1 cellular context compared by ENCODE assay signal in the genomic region with DNA sequence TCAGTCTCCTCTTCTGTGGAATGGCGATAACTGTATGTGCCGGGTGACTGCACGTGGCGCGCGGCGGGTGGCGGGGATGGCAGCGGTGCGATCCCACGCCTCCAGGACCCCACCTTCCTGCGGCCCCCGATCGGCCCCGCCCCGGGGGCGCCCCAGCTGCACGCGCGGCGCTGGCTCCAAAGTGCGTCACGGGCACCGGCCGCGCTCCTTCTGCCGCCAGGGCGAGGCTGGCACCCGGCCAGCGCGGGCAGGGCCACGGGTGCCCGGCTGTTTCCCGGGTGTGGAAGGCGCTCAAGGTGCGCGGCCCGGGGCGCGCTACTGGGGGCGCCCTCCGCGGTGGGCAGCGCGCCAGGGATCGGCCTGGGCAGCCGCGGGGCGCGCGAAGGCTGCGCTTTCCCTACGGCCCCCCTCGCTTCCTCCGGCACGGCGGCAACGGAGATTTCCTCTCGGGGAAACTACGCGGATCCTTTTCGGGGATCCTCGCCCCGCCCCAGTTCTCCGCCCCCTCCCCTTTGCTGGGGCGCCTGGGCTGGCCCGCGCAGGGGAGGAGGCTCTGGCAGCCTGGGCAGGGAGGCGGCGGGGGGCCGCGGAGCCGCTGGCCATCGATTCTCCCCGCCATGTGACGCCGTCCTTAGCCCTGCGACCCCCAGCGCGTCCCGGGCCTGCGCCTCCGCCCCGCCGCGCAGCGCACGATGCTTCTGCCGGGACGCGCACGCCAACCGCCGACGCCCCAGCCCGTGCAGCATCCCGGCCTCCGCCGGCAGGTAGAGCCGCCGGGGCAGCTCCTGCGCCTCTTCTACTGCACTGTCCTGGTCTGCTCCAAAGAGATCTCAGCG.
TF ChIP-seq lines count a peak whose summit lies in the region.

A gene with protein sequence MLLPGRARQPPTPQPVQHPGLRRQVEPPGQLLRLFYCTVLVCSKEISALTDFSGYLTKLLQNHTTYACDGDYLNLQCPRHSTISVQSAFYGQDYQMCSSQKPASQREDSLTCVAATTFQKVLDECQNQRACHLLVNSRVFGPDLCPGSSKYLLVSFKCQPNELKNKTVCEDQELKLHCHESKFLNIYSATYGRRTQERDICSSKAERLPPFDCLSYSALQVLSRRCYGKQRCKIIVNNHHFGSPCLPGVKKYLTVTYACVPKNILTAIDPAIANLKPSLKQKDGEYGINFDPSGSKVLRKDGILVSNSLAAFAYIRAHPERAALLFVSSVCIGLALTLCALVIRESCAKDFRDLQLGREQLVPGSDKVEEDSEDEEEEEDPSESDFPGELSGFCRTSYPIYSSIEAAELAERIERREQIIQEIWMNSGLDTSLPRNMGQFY (plus strand): TSS at position 545 of the 836 bp plus-strand sequence. CDS start 148 bp downstream, at position 693.

TF ChIP-seq in HepG2, 621 proteins besides CTCF, POLR2A, EP300 and RAD21 (continued from another document and continues in another):
- TF ChIP-seq, protein P1, sequence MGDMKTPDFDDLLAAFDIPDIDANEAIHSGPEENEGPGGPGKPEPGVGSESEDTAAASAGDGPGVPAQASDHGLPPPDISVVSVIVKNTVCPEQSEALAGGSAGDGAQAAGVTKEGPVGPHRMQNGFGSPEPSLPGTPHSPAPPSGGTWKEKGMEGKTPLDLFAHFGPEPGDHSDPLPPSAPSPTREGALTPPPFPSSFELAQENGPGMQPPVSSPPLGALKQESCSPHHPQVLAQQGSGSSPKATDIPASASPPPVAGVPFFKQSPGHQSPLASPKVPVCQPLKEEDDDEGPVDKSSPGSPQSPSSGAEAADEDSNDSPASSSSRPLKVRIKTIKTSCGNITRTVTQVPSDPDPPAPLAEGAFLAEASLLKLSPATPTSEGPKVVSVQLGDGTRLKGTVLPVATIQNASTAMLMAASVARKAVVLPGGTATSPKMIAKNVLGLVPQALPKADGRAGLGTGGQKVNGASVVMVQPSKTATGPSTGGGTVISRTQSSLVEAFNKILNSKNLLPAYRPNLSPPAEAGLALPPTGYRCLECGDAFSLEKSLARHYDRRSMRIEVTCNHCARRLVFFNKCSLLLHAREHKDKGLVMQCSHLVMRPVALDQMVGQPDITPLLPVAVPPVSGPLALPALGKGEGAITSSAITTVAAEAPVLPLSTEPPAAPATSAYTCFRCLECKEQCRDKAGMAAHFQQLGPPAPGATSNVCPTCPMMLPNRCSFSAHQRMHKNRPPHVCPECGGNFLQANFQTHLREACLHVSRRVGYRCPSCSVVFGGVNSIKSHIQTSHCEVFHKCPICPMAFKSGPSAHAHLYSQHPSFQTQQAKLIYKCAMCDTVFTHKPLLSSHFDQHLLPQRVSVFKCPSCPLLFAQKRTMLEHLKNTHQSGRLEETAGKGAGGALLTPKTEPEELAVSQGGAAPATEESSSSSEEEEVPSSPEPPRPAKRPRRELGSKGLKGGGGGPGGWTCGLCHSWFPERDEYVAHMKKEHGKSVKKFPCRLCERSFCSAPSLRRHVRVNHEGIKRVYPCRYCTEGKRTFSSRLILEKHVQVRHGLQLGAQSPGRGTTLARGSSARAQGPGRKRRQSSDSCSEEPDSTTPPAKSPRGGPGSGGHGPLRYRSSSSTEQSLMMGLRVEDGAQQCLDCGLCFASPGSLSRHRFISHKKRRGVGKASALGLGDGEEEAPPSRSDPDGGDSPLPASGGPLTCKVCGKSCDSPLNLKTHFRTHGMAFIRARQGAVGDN (CRISPR knock-in tag; IDR thresholded peaks at IDR 0.05) = peak; percentile 72; the same call in 1 of the 2 replicates
- TF ChIP-seq ZSCAN25 (CRISPR knock-in tag; IDR thresholded peaks at IDR 0.05) (peak; percentile 56; the same call in 1 of the 2 replicates), GPN1 (CRISPR knock-in tag; IDR thresholded peaks at IDR 0.05; ENCODE audit: borderline replicate concordance) (no peak), ZNF121 (CRISPR knock-in tag; IDR thresholded peaks at IDR 0.05) (peak; percentile 88), ZNF619 (CRISPR knock-in tag; IDR thresholded peaks at IDR 0.05) (no peak), POLR2AphosphoS2 (IDR thresholded peaks at IDR 0.05; ENCODE audit: low read depth, low read length) (no peak), TCF7 (IDR thresholded peaks at IDR 0.05; ENCODE audit: low read depth) (no peak), YY1 (IDR thresholded peaks at IDR 0.05; ENCODE audit: insufficient read depth, insufficient replicate concordance, low read depth, low read length) (no peak), ZNF652 (CRISPR knock-in tag; IDR thresholded peaks at IDR 0.05; ENCODE audit: borderline replicate concordance, low read depth) (no peak), MAZ (IDR thresholded peaks at IDR 0.05; ENCODE audit: borderline replicate concordance, low read depth, low read length) (no peak), MAZ (CRISPR knock-in tag; IDR thresholded peaks at IDR 0.05; ENCODE audit: low read depth) (peak; percentile 19; the same call in 1 of the 2 replicates), ZFX (CRISPR knock-in tag; IDR thresholded peaks at IDR 0.05; ENCODE audit: low read depth) (peak; percentile 33; the same call in 1 of the 2 replicates), SALL1 (CRISPR knock-in tag; IDR thresholded peaks at IDR 0.05) (peak; percentile 20; the same call in 1 of the 2 replicates), FIP1L1 (IDR thresholded peaks at IDR 0.05; ENCODE audit: borderline replicate concordance, insufficient read depth, low read depth, low read length) (no peak), EZH2 (conservative IDR thresholded peaks at IDR 0.05; ENCODE audit: low read depth, low read length) (no peak), JDP2 (CRISPR knock-in tag; IDR thresholded peaks at IDR 0.05; ENCODE audit: borderline replicate concordance) (no peak), DMAP1 (CRISPR knock-in tag; IDR thresholded peaks at IDR 0.05) (no peak), HDAC1 (CRISPR knock-in tag; IDR thresholded peaks at IDR 0.05) (0 out of 2 replicates have a peak, but pooled peaks have one; percentile 6), REXO4 (CRISPR knock-in tag; IDR thresholded peaks at IDR 0.05; ENCODE audit: borderline replicate concordance) (no peak), ZBTB38 (CRISPR knock-in tag; IDR thresholded peaks at IDR 0.05) (0 out of 2 replicates have a peak, but pooled peaks have one; percentile 18), PHF21A (CRISPR knock-in tag; IDR thresholded peaks at IDR 0.05) (0 out of 2 replicates have a peak, but pooled peaks have one; percentile 42), AGO2 (optimal IDR thresholded peaks at IDR 0.05; ENCODE audit: low read depth, low read length) (peak; percentile 18), ZNF354B (CRISPR knock-in tag; IDR thresholded peaks at IDR 0.05) (no peak)
- TF ChIP-seq, protein P2, sequence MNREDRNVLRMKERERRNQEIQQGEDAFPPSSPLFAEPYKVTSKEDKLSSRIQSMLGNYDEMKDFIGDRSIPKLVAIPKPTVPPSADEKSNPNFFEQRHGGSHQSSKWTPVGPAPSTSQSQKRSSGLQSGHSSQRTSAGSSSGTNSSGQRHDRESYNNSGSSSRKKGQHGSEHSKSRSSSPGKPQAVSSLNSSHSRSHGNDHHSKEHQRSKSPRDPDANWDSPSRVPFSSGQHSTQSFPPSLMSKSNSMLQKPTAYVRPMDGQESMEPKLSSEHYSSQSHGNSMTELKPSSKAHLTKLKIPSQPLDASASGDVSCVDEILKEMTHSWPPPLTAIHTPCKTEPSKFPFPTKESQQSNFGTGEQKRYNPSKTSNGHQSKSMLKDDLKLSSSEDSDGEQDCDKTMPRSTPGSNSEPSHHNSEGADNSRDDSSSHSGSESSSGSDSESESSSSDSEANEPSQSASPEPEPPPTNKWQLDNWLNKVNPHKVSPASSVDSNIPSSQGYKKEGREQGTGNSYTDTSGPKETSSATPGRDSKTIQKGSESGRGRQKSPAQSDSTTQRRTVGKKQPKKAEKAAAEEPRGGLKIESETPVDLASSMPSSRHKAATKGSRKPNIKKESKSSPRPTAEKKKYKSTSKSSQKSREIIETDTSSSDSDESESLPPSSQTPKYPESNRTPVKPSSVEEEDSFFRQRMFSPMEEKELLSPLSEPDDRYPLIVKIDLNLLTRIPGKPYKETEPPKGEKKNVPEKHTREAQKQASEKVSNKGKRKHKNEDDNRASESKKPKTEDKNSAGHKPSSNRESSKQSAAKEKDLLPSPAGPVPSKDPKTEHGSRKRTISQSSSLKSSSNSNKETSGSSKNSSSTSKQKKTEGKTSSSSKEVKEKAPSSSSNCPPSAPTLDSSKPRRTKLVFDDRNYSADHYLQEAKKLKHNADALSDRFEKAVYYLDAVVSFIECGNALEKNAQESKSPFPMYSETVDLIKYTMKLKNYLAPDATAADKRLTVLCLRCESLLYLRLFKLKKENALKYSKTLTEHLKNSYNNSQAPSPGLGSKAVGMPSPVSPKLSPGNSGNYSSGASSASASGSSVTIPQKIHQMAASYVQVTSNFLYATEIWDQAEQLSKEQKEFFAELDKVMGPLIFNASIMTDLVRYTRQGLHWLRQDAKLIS (CRISPR knock-in tag; IDR thresholded peaks at IDR 0.05) = no peak
- TF ChIP-seq, protein P3, sequence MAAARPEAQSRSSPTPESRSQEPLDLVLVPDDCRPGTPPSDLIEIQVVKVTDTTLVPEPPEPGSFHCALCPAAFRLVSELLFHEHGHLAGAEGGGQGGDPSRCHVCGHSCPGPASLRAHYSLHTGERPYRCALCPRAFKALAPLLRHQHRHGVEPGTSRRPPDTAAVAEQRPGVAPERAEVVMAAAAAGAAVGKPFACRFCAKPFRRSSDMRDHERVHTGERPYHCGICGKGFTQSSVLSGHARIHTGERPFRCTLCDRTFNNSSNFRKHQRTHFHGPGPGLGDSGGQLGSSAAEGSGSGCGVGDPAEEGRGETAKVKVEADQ (CRISPR knock-in tag; IDR thresholded peaks at IDR 0.05; ENCODE audit: borderline replicate concordance) = no peak
- TF ChIP-seq, protein P4, sequence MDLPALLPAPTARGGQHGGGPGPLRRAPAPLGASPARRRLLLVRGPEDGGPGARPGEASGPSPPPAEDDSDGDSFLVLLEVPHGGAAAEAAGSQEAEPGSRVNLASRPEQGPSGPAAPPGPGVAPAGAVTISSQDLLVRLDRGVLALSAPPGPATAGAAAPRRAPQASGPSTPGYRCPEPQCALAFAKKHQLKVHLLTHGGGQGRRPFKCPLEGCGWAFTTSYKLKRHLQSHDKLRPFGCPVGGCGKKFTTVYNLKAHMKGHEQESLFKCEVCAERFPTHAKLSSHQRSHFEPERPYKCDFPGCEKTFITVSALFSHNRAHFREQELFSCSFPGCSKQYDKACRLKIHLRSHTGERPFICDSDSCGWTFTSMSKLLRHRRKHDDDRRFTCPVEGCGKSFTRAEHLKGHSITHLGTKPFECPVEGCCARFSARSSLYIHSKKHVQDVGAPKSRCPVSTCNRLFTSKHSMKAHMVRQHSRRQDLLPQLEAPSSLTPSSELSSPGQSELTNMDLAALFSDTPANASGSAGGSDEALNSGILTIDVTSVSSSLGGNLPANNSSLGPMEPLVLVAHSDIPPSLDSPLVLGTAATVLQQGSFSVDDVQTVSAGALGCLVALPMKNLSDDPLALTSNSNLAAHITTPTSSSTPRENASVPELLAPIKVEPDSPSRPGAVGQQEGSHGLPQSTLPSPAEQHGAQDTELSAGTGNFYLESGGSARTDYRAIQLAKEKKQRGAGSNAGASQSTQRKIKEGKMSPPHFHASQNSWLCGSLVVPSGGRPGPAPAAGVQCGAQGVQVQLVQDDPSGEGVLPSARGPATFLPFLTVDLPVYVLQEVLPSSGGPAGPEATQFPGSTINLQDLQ (CRISPR knock-in tag; IDR thresholded peaks at IDR 0.05) = no peak
- TF ChIP-seq, protein P5, sequence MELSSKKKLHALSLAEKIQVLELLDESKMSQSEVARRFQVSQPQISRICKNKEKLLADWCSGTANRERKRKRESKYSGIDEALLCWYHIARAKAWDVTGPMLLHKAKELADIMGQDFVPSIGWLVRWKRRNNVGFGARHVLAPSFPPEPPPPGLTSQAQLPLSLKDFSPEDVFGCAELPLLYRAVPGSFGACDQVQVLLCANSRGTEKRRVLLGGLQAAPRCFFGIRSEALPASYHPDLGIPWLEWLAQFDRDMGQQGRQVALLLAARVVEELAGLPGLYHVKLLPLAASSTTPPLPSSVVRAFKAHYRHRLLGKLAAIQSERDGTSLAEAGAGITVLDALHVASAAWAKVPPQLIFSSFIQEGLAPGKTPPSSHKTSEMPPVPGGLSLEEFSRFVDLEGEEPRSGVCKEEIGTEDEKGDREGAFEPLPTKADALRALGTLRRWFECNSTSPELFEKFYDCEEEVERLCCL (CRISPR knock-in tag; IDR thresholded peaks at IDR 0.05; ENCODE audit: borderline replicate concordance) = no peak
- TF ChIP-seq, protein P6, sequence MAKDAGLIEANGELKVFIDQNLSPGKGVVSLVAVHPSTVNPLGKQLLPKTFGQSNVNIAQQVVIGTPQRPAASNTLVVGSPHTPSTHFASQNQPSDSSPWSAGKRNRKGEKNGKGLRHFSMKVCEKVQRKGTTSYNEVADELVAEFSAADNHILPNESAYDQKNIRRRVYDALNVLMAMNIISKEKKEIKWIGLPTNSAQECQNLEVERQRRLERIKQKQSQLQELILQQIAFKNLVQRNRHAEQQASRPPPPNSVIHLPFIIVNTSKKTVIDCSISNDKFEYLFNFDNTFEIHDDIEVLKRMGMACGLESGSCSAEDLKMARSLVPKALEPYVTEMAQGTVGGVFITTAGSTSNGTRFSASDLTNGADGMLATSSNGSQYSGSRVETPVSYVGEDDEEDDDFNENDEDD (CRISPR knock-in tag; IDR thresholded peaks at IDR 0.05; ENCODE audit: borderline replicate concordance) = 0 out of 2 replicates have a peak, but pooled peaks have one; percentile 9
- TF ChIP-seq, protein P7, sequence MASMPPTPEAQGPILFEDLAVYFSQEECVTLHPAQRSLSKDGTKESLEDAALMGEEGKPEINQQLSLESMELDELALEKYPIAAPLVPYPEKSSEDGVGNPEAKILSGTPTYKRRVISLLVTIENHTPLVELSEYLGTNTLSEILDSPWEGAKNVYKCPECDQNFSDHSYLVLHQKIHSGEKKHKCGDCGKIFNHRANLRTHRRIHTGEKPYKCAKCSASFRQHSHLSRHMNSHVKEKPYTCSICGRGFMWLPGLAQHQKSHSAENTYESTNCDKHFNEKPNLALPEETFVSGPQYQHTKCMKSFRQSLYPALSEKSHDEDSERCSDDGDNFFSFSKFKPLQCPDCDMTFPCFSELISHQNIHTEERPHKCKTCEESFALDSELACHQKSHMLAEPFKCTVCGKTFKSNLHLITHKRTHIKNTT (CRISPR knock-in tag; IDR thresholded peaks at IDR 0.05) = no peak
- TF ChIP-seq, protein P8, sequence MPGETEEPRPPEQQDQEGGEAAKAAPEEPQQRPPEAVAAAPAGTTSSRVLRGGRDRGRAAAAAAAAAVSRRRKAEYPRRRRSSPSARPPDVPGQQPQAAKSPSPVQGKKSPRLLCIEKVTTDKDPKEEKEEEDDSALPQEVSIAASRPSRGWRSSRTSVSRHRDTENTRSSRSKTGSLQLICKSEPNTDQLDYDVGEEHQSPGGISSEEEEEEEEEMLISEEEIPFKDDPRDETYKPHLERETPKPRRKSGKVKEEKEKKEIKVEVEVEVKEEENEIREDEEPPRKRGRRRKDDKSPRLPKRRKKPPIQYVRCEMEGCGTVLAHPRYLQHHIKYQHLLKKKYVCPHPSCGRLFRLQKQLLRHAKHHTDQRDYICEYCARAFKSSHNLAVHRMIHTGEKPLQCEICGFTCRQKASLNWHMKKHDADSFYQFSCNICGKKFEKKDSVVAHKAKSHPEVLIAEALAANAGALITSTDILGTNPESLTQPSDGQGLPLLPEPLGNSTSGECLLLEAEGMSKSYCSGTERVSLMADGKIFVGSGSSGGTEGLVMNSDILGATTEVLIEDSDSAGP (CRISPR knock-in tag; IDR thresholded peaks at IDR 0.05; ENCODE audit: borderline replicate concordance) = peak; percentile 18; the same call in 1 of the 2 replicates
- TF ChIP-seq, protein P9, sequence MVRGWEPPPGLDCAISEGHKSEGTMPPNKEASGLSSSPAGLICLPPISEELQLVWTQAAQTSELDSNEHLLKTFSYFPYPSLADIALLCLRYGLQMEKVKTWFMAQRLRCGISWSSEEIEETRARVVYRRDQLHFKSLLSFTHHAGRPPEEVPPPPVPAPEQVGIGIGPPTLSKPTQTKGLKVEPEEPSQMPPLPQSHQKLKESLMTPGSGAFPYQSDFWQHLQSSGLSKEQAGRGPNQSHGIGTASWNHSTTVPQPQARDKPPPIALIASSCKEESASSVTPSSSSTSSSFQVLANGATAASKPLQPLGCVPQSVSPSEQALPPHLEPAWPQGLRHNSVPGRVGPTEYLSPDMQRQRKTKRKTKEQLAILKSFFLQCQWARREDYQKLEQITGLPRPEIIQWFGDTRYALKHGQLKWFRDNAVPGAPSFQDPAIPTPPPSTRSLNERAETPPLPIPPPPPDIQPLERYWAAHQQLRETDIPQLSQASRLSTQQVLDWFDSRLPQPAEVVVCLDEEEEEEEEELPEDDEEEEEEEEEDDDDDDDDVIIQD (CRISPR knock-in tag; IDR thresholded peaks at IDR 0.05; ENCODE audit: low read depth) = no peak
